26 cellular contexts compared by ENCODE assay signal in the genomic region with DNA sequence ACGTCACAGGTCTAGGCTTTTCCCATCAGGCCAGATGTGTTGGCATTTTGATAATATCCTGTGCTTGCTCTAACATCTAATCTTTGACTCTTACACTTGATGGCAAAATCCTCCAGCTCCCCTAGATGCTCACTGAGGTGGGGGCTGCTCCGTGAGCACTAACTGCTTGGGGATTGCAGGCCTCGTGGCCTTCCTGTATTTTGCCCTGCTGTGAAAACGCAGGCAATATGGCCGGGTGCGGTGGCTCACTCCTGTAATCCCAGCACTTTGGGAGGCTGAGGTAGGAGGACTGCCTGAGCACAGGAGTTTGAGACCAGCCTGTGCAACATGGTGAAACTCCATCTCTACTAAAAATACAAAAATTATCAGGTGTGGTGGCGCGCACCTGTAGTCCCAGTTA.
"Had no signal": no experiment of that assay in that cellular context is flagged by ENCODE, and none has a peak within 500 bp of the region (broad histone marks: within the 10 kb centered on the region; RNA-seq: fewer than 3 reads in every experiment).

No MANE protein-coding gene starts in this region.

- H3K4me3 ChIP-seq: colonic mucosa had no signal

- H3K36me3 ChIP-seq: brain microvascular endothelial cell, colonic mucosa had no signal

- FAIRE-seq: astrocyte, bronchial epithelial cell, frontal cortex had no signal

- ATAC-seq: activated CD4-positive, alpha-beta T cell treated with anti-CD3 and anti-CD28 coated beads for 36 hours; activated CD8-positive, alpha-beta memory T cell treated with anti-CD3 and anti-CD28 coated beads, Interleukin-2, amount 10 ng/mL, durations not matched to agents 7 days and 5 days; esophagus mucosa had no signal

- H3K9me3 ChIP-seq: colonic mucosa had no signal

- H3K27ac ChIP-seq: brain microvascular endothelial cell, colonic mucosa had no signal

- H3K4me1 ChIP-seq: colonic mucosa had no signal

- DNase-seq: activated CD4-positive, alpha-beta memory T cell treated with anti-CD3 and anti-CD28 coated beads for 36 hours; activated CD4-positive, alpha-beta T cell treated with anti-CD3 and anti-CD28 coated beads for 36 hours; activated CD4-positive, alpha-beta T cell treated with anti-CD3 and anti-CD28 coated beads, Interleukin-2, amount 10 ng/mL, durations not matched to agents 24 days and 14 days; activated CD4-positive, CD25-positive, alpha-beta regulatory T cell; activated CD4-positive, CD25-positive, alpha-beta regulatory T cell treated with anti-CD3 and anti-CD28 coated beads, Interleukin-2, amount 50 U/mL, for 72 hours; activated CD8-positive, alpha-beta memory T cell treated with anti-CD3 and anti-CD28 coated beads, Interleukin-2, amount 10 ng/mL, durations not matched to agents 7 days and 5 days; activated CD8-positive, alpha-beta memory T cell treated with anti-CD3 and anti-CD28 coated beads, Interleukin-2, amount 50 U/mL, for 4 hours; activated CD8-positive, alpha-beta T cell treated with anti-CD3 and anti-CD28 coated beads, Interleukin-2, amount 10 ng/mL, durations not matched to agents 7 days and 5 days; activated gamma-delta T cell; activated naive CD4-positive, alpha-beta T cell; activated naive CD4-positive, alpha-beta T cell treated with anti-CD3 and anti-CD28 coated beads, Interleukin-2, amount 10 ng/mL, durations not matched to agents 7 days and 5 days; activated naive CD8-positive, alpha-beta T cell treated with anti-CD3 and anti-CD28 coated beads, Interleukin-2, amount 10 ng/mL, durations not matched to agents 7 days and 5 days; activated T-cell treated with anti-CD3 and anti-CD28 coated beads, Interleukin-2, amount 50 U/mL, for 24 hours; activated T-cell treated with anti-CD3 and anti-CD28 coated beads, Interleukin-2, amount 50 U/mL, for 72 hours; anterior cingulate cortex; brain microvascular endothelial cell; colonic mucosa; effector memory CD4-positive, alpha-beta T cell; endodermal cell; foreskin fibroblast; head of caudate nucleus; T-helper 2 cell had no signal

- H3K27me3 ChIP-seq: brain microvascular endothelial cell, colonic mucosa had no signal
